13 cellular contexts compared by ENCODE assay signal in the genomic region with DNA sequence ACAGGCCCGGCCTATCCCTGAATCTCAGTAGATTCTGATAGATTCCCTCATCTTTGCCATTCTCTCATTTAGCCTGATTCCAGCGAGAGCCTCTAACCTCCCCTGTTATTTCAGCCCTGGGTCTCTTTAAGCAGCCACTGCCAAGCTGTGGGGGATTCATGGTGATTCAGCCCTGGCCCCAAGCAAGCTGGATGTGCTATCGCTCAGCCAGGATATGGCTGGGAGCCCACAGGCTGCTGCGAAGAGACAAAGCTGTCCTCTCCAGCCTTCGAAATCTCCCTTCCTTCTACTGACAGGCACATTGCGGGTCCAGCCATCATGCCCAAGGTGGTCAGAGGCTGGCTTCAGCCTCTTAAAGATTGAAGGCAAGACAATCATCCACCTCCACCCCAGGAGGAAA.
DNase-seq lines count a peak whose midpoint lies in the region; ATAC-seq, FAIRE-seq and TF ChIP-seq lines count a peak whose summit lies in the region.
"Had no signal": no experiment of that assay in that cellular context is flagged by ENCODE, and none has a peak within 500 bp of the region (broad histone marks: within the 10 kb centered on the region; RNA-seq: fewer than 3 reads in every experiment).

No MANE protein-coding gene starts in this region.

- no peak for FAIRE-seq in urothelium cell line (lab: Jason Lieb, UNC)
- FAIRE-seq: A204.1 had no signal

- H3K4me3 ChIP-seq in gastrocnemius medialis: no peak overlapping the region
- H3K4me3 ChIP-seq: tibial artery had no signal

- ATAC-seq in Right ventricle myocardium inferior: peak; percentile 74
- ATAC-seq in gastrocnemius medialis: no peak
- no peak for ATAC-seq in GM21529 (IDR thresholded peaks at IDR 0.05; ENCODE audit: unreplicated experiment)
- ATAC-seq: naive thymus-derived CD8-positive, alpha-beta T cell had no signal

- no peaks in the 10 kb centered on the region for H3K4me1 ChIP-seq in gastrocnemius medialis
- H3K4me1 ChIP-seq: tibial artery had no signal

- no peak overlapping the region for H3K27ac ChIP-seq in gastrocnemius medialis
- H3K27ac ChIP-seq: tibial artery had no signal

- DNase-seq in Right ventricle myocardium inferior (ENCODE audit: missing footprints) (peak; percentile 77), cardiac septum (ENCODE audit: low spot score) (no peak), cerebellar cortex (ENCODE audit: low spot score) (peak; percentile 60), left kidney (ENCODE audit: low read depth, low spot score) (peak; percentile 47), urothelium cell line (ENCODE audit: low spot score) (no peak), gastrocnemius medialis (no peak)
- no peak for DNase-seq in activated CD4-positive, alpha-beta T cell treated with anti-CD3 and anti-CD28 coated beads for 4 hours
- DNase-seq: activated CD8-positive, alpha-beta memory T cell treated with anti-CD3 and anti-CD28 coated beads, Interleukin-2, amount 50 U/mL, for 4 hours; naive thymus-derived CD8-positive, alpha-beta T cell; NCI-H748 treated with DMSO at 0.1 percent for 48 hours; tibial artery had no signal

- intact Hi-C loops in Right ventricle myocardium inferior (cut with DNase I) (loop anchor here (10.0 kb wide), 1 partner anchor 220 kb away; no protein-coding TSS in a partner anchor), cardiac septum (cut with DNase I) (loop anchor here (5.0 to 10.0 kb wide), 2 partner anchors 178 to 390 kb away; a partner anchor contains a TSS), gastrocnemius medialis (cut with DNase I; ENCODE audit: low total_unique reads) (no loop called here)

- H3K27me3 ChIP-seq in gastrocnemius medialis: no peaks in the 10 kb centered on the region

- TF ChIP-seq CTCF in gastrocnemius medialis (IDR thresholded peaks at IDR 0.05 in 4 of 5, conservative IDR thresholded peaks at IDR 0.05 in 1 of 5): no peak

- in situ Hi-C loops in gastrocnemius medialis (cut with MboI; ENCODE audit: low sequenced_read_pairs in 4 of 4): no loop called here

- no peak for TF ChIP-seq POLR2A in gastrocnemius medialis (IDR thresholded peaks at IDR 0.05)

- no peaks in the 10 kb centered on the region for H3K36me3 ChIP-seq in gastrocnemius medialis
- H3K36me3 ChIP-seq: tibial artery had no signal

- no peaks in the 10 kb centered on the region for H3K9me3 ChIP-seq in gastrocnemius medialis
- H3K9me3 ChIP-seq: tibial artery had no signal

Comparison
In these comparisons a context has a peak if more than half of its experiments do, and no peak if none do; other contexts are left out.
1. DNase-seq: peak in Right ventricle myocardium inferior (single experiment), cerebellar cortex (single experiment) and left kidney (single experiment); none in cardiac septum (single experiment), urothelium cell line (single experiment), gastrocnemius medialis (0 of 2) and activated CD4-positive, alpha-beta T cell treated with anti-CD3 and anti-CD28 coated beads for 4 hours (0 of 2).